15 cellular contexts compared by ENCODE assay signal in the genomic region with DNA sequence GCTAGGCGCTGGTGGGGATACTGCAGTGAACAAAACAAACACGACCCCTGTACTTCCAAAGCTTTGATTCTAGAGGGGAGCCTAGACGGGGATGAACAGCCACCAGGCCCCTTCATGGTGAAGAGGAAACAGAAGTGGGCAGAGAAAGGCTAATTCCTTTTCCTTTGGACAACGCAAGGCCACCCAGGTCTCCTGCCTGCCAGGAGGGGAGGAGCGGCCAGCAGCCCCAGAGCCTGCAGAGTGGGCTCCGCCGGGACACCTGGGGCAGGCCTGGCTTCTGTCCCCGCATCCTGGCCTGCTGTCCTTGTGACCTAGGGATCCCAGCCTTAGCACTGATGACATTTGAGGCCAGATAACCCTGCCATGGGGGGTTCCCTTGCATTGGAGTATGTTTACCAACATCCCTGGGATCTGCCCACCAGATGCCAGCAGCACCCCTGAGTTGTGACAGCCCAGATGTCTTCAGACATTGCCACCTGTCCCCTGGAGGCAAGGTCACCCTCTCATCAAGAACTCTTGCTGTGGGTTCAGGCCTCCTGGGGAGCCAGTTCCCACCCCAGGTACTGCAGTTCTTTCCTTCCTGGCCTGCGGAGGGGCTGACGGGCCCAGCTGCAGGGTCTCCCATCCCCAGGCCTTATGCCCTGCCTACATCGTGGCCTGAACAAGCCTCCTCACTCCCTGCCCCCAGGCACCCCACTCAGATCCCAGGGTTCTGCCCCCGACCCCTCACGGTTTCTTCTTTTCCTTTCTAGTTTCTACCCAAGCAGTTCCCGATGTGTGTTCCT.
"Had no signal": no experiment of that assay in that cellular context is flagged by ENCODE, and none has a peak within 500 bp of the region (broad histone marks: within the 10 kb centered on the region; RNA-seq: fewer than 3 reads in every experiment).

No MANE protein-coding gene starts in this region.

- H3K9me3 Mint-ChIP-seq: activated CD4-positive, alpha-beta memory T cell treated with anti-CD3 and anti-CD28 coated beads, Interleukin-2, amount 10 ng/mL, durations not matched to agents 7 days and 5 days; activated naive CD4-positive, alpha-beta T cell treated with anti-CD3 and anti-CD28 coated beads, Interleukin-2, amount 10 ng/mL, durations not matched to agents 7 days and 5 days; activated T-cell treated with anti-CD3 and anti-CD28 coated beads, Interleukin-2, amount 50 U/mL, for 24 hours had no signal

- DNase-seq: activated CD4-positive, alpha-beta memory T cell treated with anti-CD3 and anti-CD28 coated beads, Interleukin-2, amount 10 ng/mL, durations not matched to agents 7 days and 5 days; activated CD4-positive, alpha-beta T cell treated with anti-CD3 and anti-CD28 coated beads for 4 hours; activated naive CD4-positive, alpha-beta T cell treated with anti-CD3 and anti-CD28 coated beads, Interleukin-2, amount 10 ng/mL, durations not matched to agents 7 days and 5 days; activated T-cell treated with anti-CD3 and anti-CD28 coated beads, Interleukin-2, amount 50 U/mL, for 24 hours; central memory CD4-positive, alpha-beta T cell; cortex of kidney; effector CD4-positive, alpha-beta T cell; left colon; lower lobe of right lung; midbrain; retina; stomach; T-helper 17 cell; testis had no signal

- H3K27me3 ChIP-seq: stomach, testis had no signal

- H3K9me3 ChIP-seq: lower lobe of right lung, stomach, testis had no signal

- H3K27ac Mint-ChIP-seq: activated CD4-positive, alpha-beta memory T cell treated with anti-CD3 and anti-CD28 coated beads, Interleukin-2, amount 10 ng/mL, durations not matched to agents 7 days and 5 days; activated naive CD4-positive, alpha-beta T cell treated with anti-CD3 and anti-CD28 coated beads, Interleukin-2, amount 10 ng/mL, durations not matched to agents 7 days and 5 days; activated T-cell treated with anti-CD3 and anti-CD28 coated beads, Interleukin-2, amount 50 U/mL, for 24 hours; T-helper 17 cell had no signal

- H3K4me3 ChIP-seq: lower lobe of right lung, skin epidermis, stomach, testis had no signal

- H3K27ac ChIP-seq: lower lobe of right lung, skin epidermis, testis had no signal

- H3K4me1 Mint-ChIP-seq: activated CD4-positive, alpha-beta memory T cell treated with anti-CD3 and anti-CD28 coated beads, Interleukin-2, amount 10 ng/mL, durations not matched to agents 7 days and 5 days; activated naive CD4-positive, alpha-beta T cell treated with anti-CD3 and anti-CD28 coated beads, Interleukin-2, amount 10 ng/mL, durations not matched to agents 7 days and 5 days; T-helper 17 cell had no signal

- ATAC-seq: left colon, T-helper 17 cell had no signal

- H3K27me3 Mint-ChIP-seq: activated T-cell treated with anti-CD3 and anti-CD28 coated beads, Interleukin-2, amount 50 U/mL, for 24 hours had no signal

- H3K4me3 Mint-ChIP-seq: activated CD4-positive, alpha-beta memory T cell treated with anti-CD3 and anti-CD28 coated beads, Interleukin-2, amount 10 ng/mL, durations not matched to agents 7 days and 5 days; activated naive CD4-positive, alpha-beta T cell treated with anti-CD3 and anti-CD28 coated beads, Interleukin-2, amount 10 ng/mL, durations not matched to agents 7 days and 5 days; activated T-cell treated with anti-CD3 and anti-CD28 coated beads, Interleukin-2, amount 50 U/mL, for 24 hours; T-helper 17 cell had no signal
